Comparison of ENCODE assay signal across 13 cellular contexts in genomic region chr7:72966892-72967291, GRCh38. TPM values are rescaled to one million over a fixed set of nuclear protein-coding genes. Genes with fewer than 3 reads are reported as not detected.
A peak's percentile ranks its signal among the peaks of the same experiment; 100 is the strongest.
DNase-seq lines count a peak whose midpoint lies in the region; ATAC-seq, FAIRE-seq and TF ChIP-seq lines count a peak whose summit lies in the region.
"Not testable (repeated sequence)": the region's sequence is repeated elsewhere in the genome, so short reads cannot be mapped to it uniquely, and the experiment has no call there.
"Had no signal": no experiment of that assay in that cellular context is flagged by ENCODE, and none has a peak within 500 bp of the region (broad histone marks: within the 10 kb centered on the region; RNA-seq: fewer than 3 reads in every experiment).

No MANE protein-coding gene starts in this region.

- H3K36me3 ChIP-seq in heart left ventricle = not testable (repeated sequence)

- WGBS in A549 (ENCODE audit: missing lambda C conversion rate) = 86% methylated on average over 2 of the region's 3 CpGs
- WGBS in heart left ventricle, 4 donors = 40 to 76% (median 69%) methylated on average over 2 of the region's 3 CpGs; no CpG with 5 or more reads in 1 of the 4 donors

- POLR2A ChIA-PET in A549 (lab: Yijun Ruan, JAX); activated CD4-positive, alpha-beta memory T cell treated with anti-CD3 and anti-CD28 coated beads, Interleukin-2, amount 10 ng/mL, durations not matched to agents 7 days and 5 days (lab: Charles Lee): not testable (repeated sequence)

- H3K27me3 ChIP-seq in heart left ventricle = not testable (repeated sequence)

- not testable (repeated sequence) for H3K36me3 Mint-ChIP-seq in activated CD4-positive, alpha-beta memory T cell treated with anti-CD3 and anti-CD28 coated beads, Interleukin-2, amount 10 ng/mL, durations not matched to agents 7 days and 5 days (ENCODE audit: low read depth); osteocyte (ENCODE audit: unreplicated experiment)

- H3K27me3 Mint-ChIP-seq in activated CD4-positive, alpha-beta memory T cell treated with anti-CD3 and anti-CD28 coated beads, Interleukin-2, amount 10 ng/mL, durations not matched to agents 7 days and 5 days; osteocyte (ENCODE audit: unreplicated experiment): not testable (repeated sequence)

- H3K27ac ChIP-seq in A549, heart left ventricle: not testable (repeated sequence)

- H3K4me1 Mint-ChIP-seq in activated CD4-positive, alpha-beta memory T cell treated with anti-CD3 and anti-CD28 coated beads, Interleukin-2, amount 10 ng/mL, durations not matched to agents 7 days and 5 days; osteocyte (ENCODE audit: unreplicated experiment): not testable (repeated sequence)

- peak; percentile 15 to 41; a peak in 3 of 6 replicates for ATAC-seq in A549
- peak in 3 of 4 donors; percentile 13 to 47 (median 34) for ATAC-seq in heart left ventricle
- not testable (repeated sequence) for ATAC-seq in sciatic nerve

- not testable (repeated sequence) for H3K4me1 ChIP-seq in A549, heart left ventricle

- not testable (repeated sequence) for TF ChIP-seq EP300 in A549 (IDR thresholded peaks at IDR 0.05)

- not testable (repeated sequence) for H3K27ac Mint-ChIP-seq in activated CD4-positive, alpha-beta memory T cell treated with anti-CD3 and anti-CD28 coated beads, Interleukin-2, amount 10 ng/mL, durations not matched to agents 7 days and 5 days; osteocyte (ENCODE audit: unreplicated experiment)

- not testable (repeated sequence) for H3K9me3 Mint-ChIP-seq in activated CD4-positive, alpha-beta memory T cell treated with anti-CD3 and anti-CD28 coated beads, Interleukin-2, amount 10 ng/mL, durations not matched to agents 7 days and 5 days; osteocyte (ENCODE audit: unreplicated experiment)

- not testable (repeated sequence) for H3K9me3 ChIP-seq in A549, heart left ventricle

- not testable (repeated sequence) for H3K4me2 ChIP-seq in A549

- DNase-seq in A549 (ENCODE audit: low read depth in 1 of 2, low spot score in 1 of 2) = not testable (repeated sequence)
- peak; percentile 9 for DNase-seq in activated CD4-positive, alpha-beta memory T cell treated with anti-CD3 and anti-CD28 coated beads, Interleukin-2, amount 10 ng/mL, durations not matched to agents 7 days and 5 days
- DNase-seq in activated naive CD4-positive, alpha-beta T cell treated with anti-CD3 and anti-CD28 coated beads, Interleukin-2, amount 50 U/mL, for 16 hours = peak; percentile 8
- DNase-seq in heart left ventricle (peak in 3 of 5 donors; percentile 4 to 52 (median 15)), kidney tubule cell (ENCODE audit: low spot score) (peak; percentile 0), osteocyte (ENCODE audit: extremely low spot score, unreplicated experiment) (peak; percentile 51), sciatic nerve (ENCODE audit: low spot score) (peak; percentile 21), ureter (ENCODE audit: low spot score) (peak; percentile 29)

- not testable (repeated sequence) for TF ChIP-seq RAD21 in A549 (conservative IDR thresholded peaks at IDR 0.05 in 1 of 2, IDR thresholded peaks at IDR 0.05 in 1 of 2)

- intact Hi-C loops in heart left ventricle (cut with DNase I); sciatic nerve (cut with DNase I): not testable (repeated sequence)

- FAIRE-seq in A549 (lab: Jason Lieb, UNC) = not testable (repeated sequence)

- H3K4me3 ChIP-seq in A549, heart left ventricle: not testable (repeated sequence)

- not testable (repeated sequence) for H3K4me3 Mint-ChIP-seq in activated CD4-positive, alpha-beta memory T cell treated with anti-CD3 and anti-CD28 coated beads, Interleukin-2, amount 10 ng/mL, durations not matched to agents 7 days and 5 days; osteocyte (ENCODE audit: unreplicated experiment)

- not testable (repeated sequence) for TF ChIP-seq CTCF in A549 (IDR thresholded peaks at IDR 0.05); heart left ventricle (IDR thresholded peaks at IDR 0.05); osteocyte (IDR thresholded peaks at IDR 0.05)

- CTCF ChIA-PET in A549 (lab: Yijun Ruan, JAX); activated CD4-positive, alpha-beta memory T cell treated with anti-CD3 and anti-CD28 coated beads, Interleukin-2, amount 10 ng/mL, durations not matched to agents 7 days and 5 days (lab: Charles Lee): not testable (repeated sequence)

- TF ChIP-seq POLR2A in A549 (IDR thresholded peaks at IDR 0.05; ENCODE audit: low read length); heart left ventricle (IDR thresholded peaks at IDR 0.05): not testable (repeated sequence)

RNA-seq across cellular contexts. Expression of gene TRIM74, which starts 2.4 kb away (rescaled TPM):
- polyA plus RNA-seq in A549 (2011; rRNA removed) (0.21 TPM in 1 of 2 replicates, not detected in the other), A549 (2017; fragmentation: RNase III; extraction: RNeasy Plus Mini Kit Qiagen cat#74134 plus additional on column Dnase treatment) (0.38 to 0.76 TPM (median 0.62 TPM) in 3 replicates), heart left ventricle (under 1 TPM; 0.06 to 0.46 TPM)
- 0.09 TPM in 1 of 2 replicates, not detected in the other for polyA plus RNA-seq in A549 (2012; cell fraction: cytosol; rRNA removed)
- polyA plus RNA-seq in A549 (2012; cell fraction: nucleus; rRNA removed) = 1.4 and 2.1 TPM in 2 replicates
- not detected in 2 replicates for polyA minus RNA-seq in A549 (2011; rRNA and poly(A)+ RNA removed)
- 1 to 10 TPM; 1.9 to 2.5 TPM for total RNA-seq in activated CD4-positive, alpha-beta memory T cell treated with anti-CD3 and anti-CD28 coated beads, Interleukin-2, amount 10 ng/mL, durations not matched to agents 7 days and 5 days
- total RNA-seq in heart left ventricle (1 to 10 TPM in 1 of 9 donors, under 1 TPM in 2, not detected in 6; 0.40 to 1.7 (median 0.64) TPM), osteocyte (1.5 and 1.7 TPM in 2 replicates), sciatic nerve (2.0 TPM), ureter (2.1 TPM)
- total RNA-seq: GM23248, H7, M059J had no signal
- polyA plus RNA-seq: CD14-positive monocyte; CD8-positive, alpha-beta memory T cell; GM23248 had no signal

RNA-seq across cellular contexts. Expression of gene POM121, which starts 42.0 kb away (rescaled TPM):
- polyA plus RNA-seq in A549 (2011; rRNA removed) (5.9 and 9.1 TPM in 2 replicates), A549 (2017; fragmentation: RNase III; extraction: RNeasy Plus Mini Kit Qiagen cat#74134 plus additional on column Dnase treatment) (23.0 to 23.2 TPM (median 23.2 TPM) in 3 replicates), heart left ventricle (10 to 100 TPM in 1 of 2 donors, 1 to 10 TPM in 1; 8.3 to 16.8 TPM)
- polyA plus RNA-seq in A549 (2012; cell fraction: cytosol; rRNA removed) = 11.4 and 16.0 TPM in 2 replicates
- 30.5 and 37.4 TPM in 2 replicates for polyA plus RNA-seq in A549 (2012; cell fraction: nucleus; rRNA removed)
- 11.3 TPM in 2 replicates for polyA minus RNA-seq in A549 (2011; rRNA and poly(A)+ RNA removed)
- 10 to 100 TPM; 55.3 to 55.5 TPM for total RNA-seq in activated CD4-positive, alpha-beta memory T cell treated with anti-CD3 and anti-CD28 coated beads, Interleukin-2, amount 10 ng/mL, durations not matched to agents 7 days and 5 days
- total RNA-seq in heart left ventricle (10 to 100 TPM; 10.9 to 23.2 (median 16.1) TPM), osteocyte (36.8 and 37.1 TPM in 2 replicates), sciatic nerve (32.5 TPM), ureter (44.0 TPM)
